24 cellular contexts compared by ENCODE assay signal in genomic region chr5:110841137-110841536, GRCh38.
A peak's percentile ranks its signal among the peaks of the same experiment; 100 is the strongest.
DNase-seq lines count a peak whose midpoint lies in the region; FAIRE-seq and TF ChIP-seq lines count a peak whose summit lies in the region.
"Had no signal": no experiment of that assay in that cellular context is flagged by ENCODE, and none has a peak within 500 bp of the region (broad histone marks: within the 10 kb centered on the region; RNA-seq: fewer than 3 reads in every experiment).

No MANE protein-coding gene starts in this region.

- H3K4me2 ChIP-seq in keratinocyte (ENCODE audit: control insufficient read depth, extremely low read depth, insufficient read depth, low read depth, low read length) = peak overlapping the region; percentile 11
- H3K4me2 ChIP-seq: BLaER1 had no signal

- no peaks in the 10 kb centered on the region for H3K9me1 ChIP-seq in keratinocyte (ENCODE audit: control insufficient read depth, extremely low read depth, insufficient read depth, low read length)

- H3K27me3 ChIP-seq in breast epithelium (no peaks in the 10 kb centered on the region), bronchial epithelial cell (ENCODE audit: control insufficient read depth, insufficient read depth, low read length) (no peaks in the 10 kb centered on the region), keratinocyte (ENCODE audit: control insufficient read depth, extremely low read depth, insufficient read depth, low read length) (no peaks in the 10 kb centered on the region)
- H3K27me3 ChIP-seq: BLaER1 had no signal

- TF ChIP-seq POLR2A in breast epithelium (IDR thresholded peaks at IDR 0.05) (no peak), H54 (IDR thresholded peaks at IDR 0.05; ENCODE audit: low read depth, low read length) (no peak)

- no peak overlapping the region for H3K4me3 Mint-ChIP-seq in MCF 10A (ENCODE audit: unreplicated experiment)
- H3K4me3 Mint-ChIP-seq: B cell; CD4-positive, CD25-positive, alpha-beta regulatory T cell; CD8-positive, alpha-beta T cell had no signal

- peak overlapping the region; percentile 73 for H3K27ac Mint-ChIP-seq in MCF 10A (ENCODE audit: low read depth, unreplicated experiment)
- H3K27ac Mint-ChIP-seq: B cell; CD4-positive, CD25-positive, alpha-beta regulatory T cell; CD8-positive, alpha-beta T cell had no signal

- no peaks in the 10 kb centered on the region for H3K27me3 Mint-ChIP-seq in MCF 10A (ENCODE audit: insufficient read depth, unreplicated experiment)
- H3K27me3 Mint-ChIP-seq: B cell had no signal

- TF ChIP-seq CTCF in MCF 10A (IDR thresholded peaks at IDR 0.05; ENCODE audit: unreplicated experiment) = no peak
- no peak for TF ChIP-seq CTCF in breast epithelium (IDR thresholded peaks at IDR 0.05)
- no peak for TF ChIP-seq CTCF in bronchial epithelial cell (IDR thresholded peaks at IDR 0.05; ENCODE audit: insufficient read depth, low read length, severe bottlenecking)
- no peak for TF ChIP-seq CTCF in keratinocyte (optimal IDR thresholded peaks at IDR 0.05 in 1 of 3, IDR thresholded peaks at IDR 0.05 in 1 of 3, conservative IDR thresholded peaks at IDR 0.05 in 1 of 3; ENCODE audit: extremely low read depth in 1 of 3, insufficient read depth in 2 of 3, low read length in 3 of 3)

- no peaks in the 10 kb centered on the region for H3K79me2 ChIP-seq in keratinocyte (ENCODE audit: control insufficient read depth, insufficient read depth, low read length)

- H3K36me3 Mint-ChIP-seq in MCF 10A (ENCODE audit: insufficient read depth, unreplicated experiment) = no peaks in the 10 kb centered on the region
- H3K36me3 Mint-ChIP-seq: CD4-positive, CD25-positive, alpha-beta regulatory T cell; CD8-positive, alpha-beta T cell had no signal

- no peaks in the 10 kb centered on the region for H3K36me3 ChIP-seq in breast epithelium
- H3K36me3 ChIP-seq in bronchial epithelial cell (ENCODE audit: control insufficient read depth, insufficient read depth, low read length) = no peaks in the 10 kb centered on the region
- no peaks in the 10 kb centered on the region for H3K36me3 ChIP-seq in keratinocyte (ENCODE audit: control insufficient read depth in 2 of 2, extremely low read depth in 1 of 2, insufficient read depth in 2 of 2, low read length in 2 of 2)
- H3K36me3 ChIP-seq: BLaER1 had no signal

- H3K4me1 Mint-ChIP-seq in MCF 10A (ENCODE audit: insufficient read depth, unreplicated experiment) = peaks cover 14% of the 10 kb centered on the region
- H3K4me1 Mint-ChIP-seq: B cell; CD4-positive, CD25-positive, alpha-beta regulatory T cell had no signal

- H2AFZ ChIP-seq in keratinocyte (ENCODE audit: control insufficient read depth, low read length) = no peak overlapping the region

- dilution Hi-C loops in keratinocyte (cut with MboI; ENCODE audit: extremely low pct_ligation_motif_present, low sequenced_read_pairs) = no loop called here

- no peak overlapping the region for H3K9ac ChIP-seq in keratinocyte (ENCODE audit: control insufficient read depth, extremely low read depth, insufficient read depth, low read length)
- H3K9ac ChIP-seq: BLaER1 had no signal

- FAIRE-seq in bronchial epithelial cell (lab: Jason Lieb, UNC) (no peak), keratinocyte (lab: Jason Lieb, UNC) (peak; percentile 52), H54 (lab: Jason Lieb, UNC) (no peak)
- FAIRE-seq: A204.1, GM12878, GM19239 had no signal

- H3K9me3 ChIP-seq in breast epithelium = no peaks in the 10 kb centered on the region
- no peaks in the 10 kb centered on the region for H3K9me3 ChIP-seq in keratinocyte (ENCODE audit: control insufficient read depth, low read depth, low read length)
- H3K9me3 ChIP-seq: BLaER1, Caco-2 had no signal

- no peaks in the 10 kb centered on the region for H4K20me1 ChIP-seq in keratinocyte (ENCODE audit: control insufficient read depth, extremely low read depth, insufficient read depth, low read length)
- H4K20me1 ChIP-seq: BLaER1 had no signal

- no peaks in the 10 kb centered on the region for H3K9me3 Mint-ChIP-seq in MCF 10A (ENCODE audit: unreplicated experiment)
- H3K9me3 Mint-ChIP-seq: CD8-positive, alpha-beta T cell had no signal

- H3K27ac ChIP-seq in breast epithelium (no peak overlapping the region), keratinocyte (ENCODE audit: control insufficient read depth, insufficient read depth, low read length) (no peak overlapping the region)
- H3K27ac ChIP-seq: 22Rv1, BLaER1, C4-2B had no signal

- H3K4me1 ChIP-seq in breast epithelium (no peaks in the 10 kb centered on the region), keratinocyte (ENCODE audit: control insufficient read depth, extremely low read depth, insufficient read depth, low read length) (peaks cover 11% of the 10 kb centered on the region)
- H3K4me1 ChIP-seq: BLaER1, Caco-2 had no signal

- intact Hi-C loops in MCF 10A (cut with micrococcal nuclease) = no loop called here
- intact Hi-C loops in breast epithelium (cut with DNase I; ENCODE audit: low total_unique reads) = loop anchor here (10.0 kb wide), 1 partner anchor 746 kb away; no protein-coding TSS in a partner anchor

- H3K4me3 ChIP-seq in breast epithelium (no peak overlapping the region), bronchial epithelial cell (ENCODE audit: low read depth, low read length) (no peak overlapping the region), keratinocyte (ENCODE audit: control insufficient read depth in 2 of 3, extremely low read depth in 1 of 3, insufficient read depth in 2 of 3, low read depth in 1 of 3, low read length in 3 of 3) (no peak overlapping the region)
- H3K4me3 ChIP-seq: BLaER1, GM12878 had no signal

- CTCF ChIA-PET in MCF 10A (lab: Yijun Ruan, JAX) = no interaction called here

- POLR2A ChIA-PET in MCF 10A (lab: Yijun Ruan, JAX) = interaction anchor here (2.2 kb wide), 1 partner anchor 24 kb away, joined by 8 read pairs; no protein-coding TSS in a partner anchor

- no TSS peak for BruUV-seq in MCF 10A (replicated peaks; lab: Mats Ljungman, UMichigan)

- DNase-seq in MCF 10A (ENCODE audit: unreplicated experiment) (no peak), breast epithelium (ENCODE audit: low spot score in 2 of 2) (no peak), bronchial epithelial cell (ENCODE audit: low read depth) (peak; percentile 85), keratinocyte (ENCODE audit: low read depth, low spot score) (no peak), NCI-H1436 treated with DMSO at 0.1 percent for 48 hours (lab: John Stamatoyannopoulos, UW) (no peak), DMS53 treated with DMSO at 0.1 percent for 48 hours (lab: John Stamatoyannopoulos, UW; ENCODE audit: unreplicated experiment) (no peak), H54 (ENCODE audit: insufficient read length, low spot score) (no peak)
- DNase-seq: Caco-2; CD4-positive, CD25-positive, alpha-beta regulatory T cell; CD8-positive, alpha-beta T cell; DMS153; DMS79; EL; GDM1; GOT3; H7; HCEC 1CT had no signal
